In the genomic region with DNA sequence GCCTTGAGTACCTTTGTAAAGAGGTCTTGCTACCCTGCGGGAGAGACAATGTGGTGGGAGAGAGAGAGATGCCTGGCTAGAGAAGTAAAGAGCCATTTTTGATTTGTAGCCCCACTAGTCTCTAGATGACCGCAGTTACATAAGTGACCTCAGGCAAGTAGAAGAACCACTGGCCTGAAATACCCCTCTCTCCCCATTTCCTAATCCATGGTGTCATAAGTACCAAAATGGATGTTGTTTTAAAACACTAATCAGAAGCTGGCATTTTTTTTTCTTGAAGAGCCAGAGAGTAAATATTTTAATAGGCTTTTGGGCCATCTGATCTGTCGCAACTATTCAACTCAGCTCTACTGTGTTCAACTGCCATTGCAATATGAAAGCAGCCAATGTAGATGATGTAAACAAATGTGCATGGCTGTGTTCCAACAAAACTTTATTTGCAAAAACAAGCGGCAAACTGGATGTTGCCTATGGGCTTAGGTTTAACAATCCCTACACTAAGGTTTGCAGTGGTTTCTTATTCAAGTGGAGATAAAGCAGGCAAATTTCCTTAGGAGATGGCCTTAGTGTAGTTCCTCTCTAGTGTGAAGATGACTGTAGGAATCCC, we compare ENCODE assay signal across 20 cellular contexts.
"Had no signal": no experiment of that assay in that cellular context is flagged by ENCODE, and none has a peak within 500 bp of the region (broad histone marks: within the 10 kb centered on the region; RNA-seq: fewer than 3 reads in every experiment).

No MANE protein-coding gene starts in this region.

- H3K9me3 Mint-ChIP-seq: activated naive CD8-positive, alpha-beta T cell treated with anti-CD3 and anti-CD28 coated beads, Interleukin-2, amount 10 ng/mL, durations not matched to agents 7 days and 5 days; activated T-cell treated with anti-CD3 and anti-CD28 coated beads, Interleukin-2, amount 50 U/mL, for 4 hours; brain; naive thymus-derived CD4-positive, alpha-beta T cell; T-cell had no signal

- ATAC-seq: activated T-cell treated with anti-CD3 and anti-CD28 coated beads, Interleukin-2, amount 50 U/mL, for 4 hours; heart right ventricle; left colon; lower lobe of right lung; naive thymus-derived CD4-positive, alpha-beta T cell; SK-N-SH treated with all-trans-retinoic acid at 6 μM for 48 hours; T-cell had no signal

- H3K27ac Mint-ChIP-seq: activated naive CD8-positive, alpha-beta T cell treated with anti-CD3 and anti-CD28 coated beads, Interleukin-2, amount 10 ng/mL, durations not matched to agents 7 days and 5 days had no signal

- DNase-seq: activated CD4-positive, alpha-beta T cell treated with anti-CD3 and anti-CD28 coated beads, Interleukin-2, amount 50 U/mL, for 4 hours; activated CD8-positive, alpha-beta memory T cell treated with anti-CD3 and anti-CD28 coated beads for 24 hours; activated CD8-positive, alpha-beta memory T cell treated with anti-CD3 and anti-CD28 coated beads, Interleukin-2, amount 50 U/mL, for 4 hours; activated naive CD4-positive, alpha-beta T cell treated with Interleukin-2 at 50 U/mL for 16 hours; activated naive CD8-positive, alpha-beta T cell treated with anti-CD3 and anti-CD28 coated beads, Interleukin-2, amount 10 ng/mL, durations not matched to agents 7 days and 5 days; activated T-cell treated with anti-CD3 and anti-CD28 coated beads, Interleukin-2, amount 50 U/mL, for 4 hours; aorta; dorsolateral prefrontal cortex; heart right ventricle; left colon; lower lobe of right lung; naive thymus-derived CD4-positive, alpha-beta T cell; sigmoid colon; stimulated activated CD4-positive, alpha-beta T cell treated with anti-CD3 and anti-CD28 coated beads, Interleukin-4, amount 100 ng/mL, for 1 hour; stimulated activated naive CD4-positive, alpha-beta T cell treated with Interleukin-2 at 50 U/mL for 16 hours; T-cell; thyroid gland had no signal

- H3K27ac ChIP-seq: dorsolateral prefrontal cortex, esophagus muscularis mucosa, heart right ventricle, lower lobe of right lung, sigmoid colon, thyroid gland had no signal

- H3K4me3 ChIP-seq: dorsolateral prefrontal cortex, esophagus muscularis mucosa, heart right ventricle, lower lobe of right lung, sigmoid colon, thyroid gland had no signal

- H3K9me3 ChIP-seq: esophagus muscularis mucosa, heart right ventricle, lower lobe of right lung, sigmoid colon, thyroid gland had no signal

- H3K27me3 ChIP-seq: dorsolateral prefrontal cortex, esophagus muscularis mucosa, heart right ventricle, sigmoid colon, thyroid gland had no signal

- H3K27me3 Mint-ChIP-seq: activated naive CD8-positive, alpha-beta T cell treated with anti-CD3 and anti-CD28 coated beads, Interleukin-2, amount 10 ng/mL, durations not matched to agents 7 days and 5 days; brain; naive thymus-derived CD4-positive, alpha-beta T cell; T-cell had no signal

- H3K4me1 Mint-ChIP-seq: brain had no signal

- H3K4me3 Mint-ChIP-seq: activated naive CD8-positive, alpha-beta T cell treated with anti-CD3 and anti-CD28 coated beads, Interleukin-2, amount 10 ng/mL, durations not matched to agents 7 days and 5 days; activated T-cell treated with anti-CD3 and anti-CD28 coated beads, Interleukin-2, amount 50 U/mL, for 4 hours; brain; naive thymus-derived CD4-positive, alpha-beta T cell; T-cell had no signal

- H3K4me1 ChIP-seq: esophagus muscularis mucosa, heart right ventricle, lower lobe of right lung, sigmoid colon, thyroid gland had no signal
